Comparison of ENCODE assay signal across 8 cellular contexts in the genomic region with DNA sequence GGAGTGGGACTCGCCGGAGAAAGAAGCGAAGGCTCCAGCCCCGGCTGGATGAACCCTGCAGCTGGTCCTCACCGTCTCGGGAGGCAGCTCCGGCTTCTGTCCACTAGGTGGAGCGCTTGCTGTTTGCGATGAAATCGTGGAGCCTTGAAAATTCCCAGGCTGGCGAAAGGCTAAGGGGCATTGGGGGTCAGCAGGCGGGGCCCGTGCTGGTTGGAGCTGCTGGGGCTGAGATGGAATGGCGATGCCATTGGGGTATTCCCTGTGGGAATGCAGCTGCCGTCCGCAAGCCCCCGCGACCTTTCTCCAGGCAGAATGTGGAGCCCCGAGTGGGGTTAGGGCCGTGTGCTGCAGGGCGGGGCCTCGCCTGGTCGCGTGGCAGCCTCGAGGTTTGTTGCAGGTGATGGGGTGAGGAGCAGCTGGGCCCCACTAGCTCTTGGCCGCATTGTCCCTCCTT.
A peak's percentile ranks its signal among the peaks of the same experiment; 100 is the strongest.
DNase-seq lines count a peak whose midpoint lies in the region; FAIRE-seq and TF ChIP-seq lines count a peak whose summit lies in the region.

No MANE protein-coding gene starts in this region.

- no peak overlapping the region for H3K4me2 ChIP-seq in keratinocyte (ENCODE audit: control insufficient read depth, extremely low read depth, insufficient read depth, low read depth, low read length)

- no peak overlapping the region for H3K9ac ChIP-seq in keratinocyte (ENCODE audit: control insufficient read depth, extremely low read depth, insufficient read depth, low read length)

- no peaks in the 10 kb centered on the region for H3K36me3 ChIP-seq in bronchial epithelial cell (ENCODE audit: control insufficient read depth, insufficient read depth, low read length)
- H3K36me3 ChIP-seq in keratinocyte (ENCODE audit: control insufficient read depth in 2 of 2, extremely low read depth in 1 of 2, insufficient read depth in 2 of 2, low read length in 2 of 2): no peaks in the 10 kb centered on the region

- peak; percentile 88 for TF ChIP-seq CTCF in WI38 (IDR thresholded peaks at IDR 0.05; ENCODE audit: low read depth, low read length)
- TF ChIP-seq CTCF in bronchial epithelial cell (IDR thresholded peaks at IDR 0.05; ENCODE audit: insufficient read depth, low read length, severe bottlenecking): peak; percentile 98
- TF ChIP-seq CTCF in keratinocyte (optimal IDR thresholded peaks at IDR 0.05 in 1 of 3, IDR thresholded peaks at IDR 0.05 in 1 of 3, conservative IDR thresholded peaks at IDR 0.05 in 1 of 3; ENCODE audit: extremely low read depth in 1 of 3, insufficient read depth in 2 of 3, low read length in 3 of 3): peak; percentile 81 to 92 (median 84)

- no peaks in the 10 kb centered on the region for H3K79me2 ChIP-seq in keratinocyte (ENCODE audit: control insufficient read depth, insufficient read depth, low read length)

- no peaks in the 10 kb centered on the region for H3K4me1 ChIP-seq in keratinocyte (ENCODE audit: control insufficient read depth, extremely low read depth, insufficient read depth, low read length)

- H3K9me3 ChIP-seq in keratinocyte (ENCODE audit: control insufficient read depth, low read depth, low read length): no peaks in the 10 kb centered on the region

- H3K4me3 ChIP-seq in WI38 (ENCODE audit: low read depth, low read length) (no peak overlapping the region), bronchial epithelial cell (ENCODE audit: low read depth, low read length) (no peak overlapping the region), keratinocyte (ENCODE audit: control insufficient read depth in 2 of 3, extremely low read depth in 1 of 3, insufficient read depth in 2 of 3, low read depth in 1 of 3, low read length in 3 of 3) (no peak overlapping the region)

- dilution Hi-C loops in keratinocyte (cut with MboI; ENCODE audit: extremely low pct_ligation_motif_present, low sequenced_read_pairs): no loop called here

- FAIRE-seq in bronchial epithelial cell (lab: Jason Lieb, UNC) (no peak), keratinocyte (lab: Jason Lieb, UNC) (no peak)

- H3K27me3 ChIP-seq in bronchial epithelial cell (ENCODE audit: control insufficient read depth, insufficient read depth, low read length) (no peaks in the 10 kb centered on the region), keratinocyte (ENCODE audit: control insufficient read depth, extremely low read depth, insufficient read depth, low read length) (no peaks in the 10 kb centered on the region)

- no peak overlapping the region for H2AFZ ChIP-seq in keratinocyte (ENCODE audit: control insufficient read depth, low read length)

- H3K27ac ChIP-seq in keratinocyte (ENCODE audit: control insufficient read depth, insufficient read depth, low read length): no peak overlapping the region

- no peaks in the 10 kb centered on the region for H4K20me1 ChIP-seq in keratinocyte (ENCODE audit: control insufficient read depth, extremely low read depth, insufficient read depth, low read length)

- H3K9me1 ChIP-seq in keratinocyte (ENCODE audit: control insufficient read depth, extremely low read depth, insufficient read depth, low read length): no peaks in the 10 kb centered on the region

- DNase-seq in NCI-H1436 (lab: John Stamatoyannopoulos, UW): peak; percentile 69
- no peak for DNase-seq in NCI-H1436 treated with DMSO at 0.1 percent for 48 hours (lab: John Stamatoyannopoulos, UW)
- DNase-seq in NCI-H146 treated with DMSO at 0.1 percent for 48 hours (lab: John Stamatoyannopoulos, UW; ENCODE audit: unreplicated experiment): peak; percentile 40
- DNase-seq in bronchial epithelial cell (ENCODE audit: low read depth): peak; percentile 33
- DNase-seq in keratinocyte (ENCODE audit: low read depth, low spot score): no peak
- peak; percentile 54 to 63 for DNase-seq in stimulated activated CD4-positive, alpha-beta T cell treated with anti-CD3 and anti-CD28 coated beads, Interleukin-1b, Interleukin-23, amount 100 ng/mL, for 4 hours (ENCODE audit: low read depth in 2 of 2)
- no peak for DNase-seq in cortex of kidney (lab: John Stamatoyannopoulos, UW)

Comparison
In these comparisons a context has a peak if more than half of its experiments do, and no peak if none do; other contexts are left out.
1. DNase-seq: peak in NCI-H1436 (single experiment), NCI-H146 treated with DMSO at 0.1 percent for 48 hours (single experiment), bronchial epithelial cell (single experiment) and stimulated activated CD4-positive, alpha-beta T cell treated with anti-CD3 and anti-CD28 coated beads, Interleukin-1b, Interleukin-23, amount 100 ng/mL, for 4 hours (2 of 2); none in NCI-H1436 treated with DMSO at 0.1 percent for 48 hours (single experiment), keratinocyte (single experiment) and cortex of kidney (single experiment).
2. Peak in every context shown above with its lines, with median percentiles within 50 percentile points of each other: CTCF ChIP-seq.